In genomic region chr17:7687072-7687907, GRCh38 we compare ENCODE assay signal across 8 cellular contexts. TPM values are rescaled to one million over a fixed set of nuclear protein-coding genes. Genes with fewer than 3 reads are reported as not detected.
DNase-seq lines count a peak whose midpoint lies in the region; ATAC-seq and TF ChIP-seq lines count a peak whose summit lies in the region.

Gene TP53 (minus strand): TSS chr17:7687490. CDS start chr17:7676594, 10,896 bp downstream.

- DNase-seq in HT1080 (ENCODE audit: low read depth) (peak; percentile 89), lung (ENCODE audit: low spot score) (peak; percentile 90)
- DNase-seq in NK-92 treated with Interleukin-12 subunit alpha and Interleukin-12 subunit beta, amount 100 ng/mL, for 24 hours (lab: John Stamatoyannopoulos, UW), result peak; percentile 70
- DNase-seq in activated CD8-positive, alpha-beta memory T cell treated with anti-CD3 and anti-CD28 coated beads for 1 hour (ENCODE audit: extremely low read depth in 1 of 2, low read depth in 1 of 2), result peak; percentile 63 to 67
- DNase-seq in effector CD8-positive, alpha-beta T cell (lab: John Stamatoyannopoulos, UW), result peak; percentile 81
- DNase-seq in stimulated activated CD4-positive, alpha-beta T cell treated with anti-CD3 and anti-CD28 coated beads, TNF-alpha, amount 100 ng/mL, for 1 hour (ENCODE audit: low read depth in 3 of 3, low spot score in 1 of 3), result peak; percentile 72 to 79 (median 73)

- H3K27ac ChIP-seq in lung (ENCODE audit: low read depth in 1 of 2, low read length in 1 of 2), result peak within 1 kb of the TSS; percentile 86 to 99

- peak; percentile 61 for ATAC-seq in lung (ENCODE audit: insufficient read depth, low FRiP score)
- no peak for ATAC-seq in GM18858 (IDR thresholded peaks at IDR 0.05; ENCODE audit: unreplicated experiment)

- H3K36me3 ChIP-seq in lung (ENCODE audit: control insufficient read depth in 2 of 2, insufficient read depth in 2 of 2, low read length in 2 of 2), result no peaks in the 10 kb centered on the region

- no peaks in the 10 kb centered on the region for H3K9me3 ChIP-seq in lung (ENCODE audit: control insufficient read depth in 2 of 2, insufficient read depth in 1 of 2, low read length in 1 of 2)

- peak; percentile 9 for TF ChIP-seq CTCF in lung (IDR thresholded peaks at IDR 0.05; ENCODE audit: control extremely low read depth, extremely low read depth)

- H3K4me3 ChIP-seq in GM08714 (ENCODE audit: low read length) (peak within 1 kb of the TSS; percentile 84), lung (peak within 1 kb of the TSS; percentile 87)

- H3K4me1 ChIP-seq in lung (ENCODE audit: control insufficient read depth in 2 of 2, insufficient read depth in 2 of 2, low read length in 2 of 2), result peaks cover 7 to 8% of the 10 kb centered on the region in 2 donors

- H3K27me3 ChIP-seq in lung (ENCODE audit: control insufficient read depth, insufficient read depth), result no peaks in the 10 kb centered on the region

- WGBS in lung, 2 donors, result 0 to 1% methylated on average over 30 of the region's 30 CpGs

RNA-seq across cellular contexts. Expression of gene TP53, which starts in this region (rescaled TPM):
- 29.5 and 47.7 TPM in 2 replicates for total RNA-seq in HT1080 (2014; rRNA removed; shearing (Covaris generic))
- polyA plus RNA-seq in HT1080 (2015; cell fraction: cytosol; rRNA removed), result 76.0 and 81.6 TPM in 2 replicates
- polyA plus RNA-seq in HT1080 (2015; cell fraction: nucleus; rRNA removed), result 67.3 and 80.8 TPM in 2 replicates
- 10 to 100 TPM; 29.4 to 57.0 TPM for total RNA-seq in lung
- 10 to 100 TPM; 22.3 to 25.6 TPM for polyA plus RNA-seq in lung
